Comparison of ENCODE assay signal across 1 cellular context in the genomic region with DNA sequence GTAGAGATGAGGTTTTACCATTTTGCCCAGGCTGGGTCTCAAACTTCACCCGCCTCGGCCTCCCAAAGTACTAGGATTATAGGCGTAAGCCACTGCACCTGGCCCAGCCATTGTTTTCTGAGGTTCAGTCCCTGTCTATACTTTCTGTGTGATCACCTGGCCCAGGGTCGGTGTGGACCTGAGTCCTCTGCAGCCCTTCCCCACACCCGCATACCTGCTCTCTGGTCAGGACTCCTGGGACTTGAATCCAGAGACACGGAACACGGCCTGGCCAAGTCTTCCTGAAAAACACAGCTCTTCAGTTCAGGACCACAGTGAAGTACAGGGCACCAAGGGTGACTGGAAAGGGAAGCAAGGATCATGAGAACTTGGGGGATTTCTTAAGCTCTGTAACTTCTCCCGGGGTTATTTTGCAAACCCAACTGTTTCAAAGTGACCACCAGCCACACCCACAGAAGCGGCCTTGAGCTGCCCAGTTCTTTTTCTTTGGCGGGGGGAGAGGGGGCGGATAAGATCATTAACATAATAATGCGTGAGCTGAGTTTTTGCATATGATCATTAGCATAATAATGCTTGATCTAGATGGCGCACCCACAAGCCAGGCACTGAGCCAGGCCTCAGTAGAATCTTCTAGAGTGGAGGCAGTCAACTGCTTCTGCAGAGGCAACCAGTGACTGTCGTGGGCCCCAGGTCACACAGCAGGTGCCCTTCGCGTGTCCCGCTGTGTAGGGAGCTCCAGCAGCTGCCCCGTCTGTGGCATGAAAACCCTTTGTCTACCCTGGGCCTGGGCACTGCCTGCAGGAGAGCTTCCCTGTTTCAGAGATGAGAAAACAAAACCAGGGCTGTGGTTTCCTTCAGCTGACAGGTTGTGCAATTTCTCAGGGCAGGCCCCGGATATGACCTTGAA.
A peak's percentile ranks its signal among the peaks of the same experiment; 100 is the strongest.
TF ChIP-seq lines count a peak whose summit lies in the region.

No MANE protein-coding gene starts in this region.

TF ChIP-seq in GM12878, 131 proteins besides CTCF, POLR2A, EP300 and RAD21 (continued from another document):
- TF ChIP-seq, protein P1, sequence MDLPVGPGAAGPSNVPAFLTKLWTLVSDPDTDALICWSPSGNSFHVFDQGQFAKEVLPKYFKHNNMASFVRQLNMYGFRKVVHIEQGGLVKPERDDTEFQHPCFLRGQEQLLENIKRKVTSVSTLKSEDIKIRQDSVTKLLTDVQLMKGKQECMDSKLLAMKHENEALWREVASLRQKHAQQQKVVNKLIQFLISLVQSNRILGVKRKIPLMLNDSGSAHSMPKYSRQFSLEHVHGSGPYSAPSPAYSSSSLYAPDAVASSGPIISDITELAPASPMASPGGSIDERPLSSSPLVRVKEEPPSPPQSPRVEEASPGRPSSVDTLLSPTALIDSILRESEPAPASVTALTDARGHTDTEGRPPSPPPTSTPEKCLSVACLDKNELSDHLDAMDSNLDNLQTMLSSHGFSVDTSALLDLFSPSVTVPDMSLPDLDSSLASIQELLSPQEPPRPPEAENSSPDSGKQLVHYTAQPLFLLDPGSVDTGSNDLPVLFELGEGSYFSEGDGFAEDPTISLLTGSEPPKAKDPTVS (IDR thresholded peaks at IDR 0.05; ENCODE audit: low read depth, low read length): peak; percentile 93
- TF ChIP-seq BACH1 (IDR thresholded peaks at IDR 0.05; ENCODE audit: borderline replicate concordance) (0 out of 2 replicates have a peak, but pooled peaks have one; percentile 17), ESRRA (IDR thresholded peaks at IDR 0.05; ENCODE audit: low read length) (peak; percentile 85; the same call in 1 of the 2 replicates), NRF1 (conservative IDR thresholded peaks at IDR 0.05; ENCODE audit: low read depth, low read length) (no peak), CBX3 (IDR thresholded peaks at IDR 0.05; ENCODE audit: borderline replicate concordance, low read depth) (no peak), MYC (IDR thresholded peaks at IDR 0.05; ENCODE audit: insufficient read depth, insufficient read length, insufficient replicate concordance, low read length, severe bottlenecking) (no peak), POLR2AphosphoS2 (IDR thresholded peaks at IDR 0.05; ENCODE audit: low read depth, low read length) (peak; percentile 81; the same call in 1 of the 2 replicates), ZNF24 (IDR thresholded peaks at IDR 0.05) (no peak), BRCA1 (IDR thresholded peaks at IDR 0.05; ENCODE audit: low read depth, low read length) (no peak), KDM1A (IDR thresholded peaks at IDR 0.05; ENCODE audit: borderline replicate concordance) (no peak)
- TF ChIP-seq, protein P2, sequence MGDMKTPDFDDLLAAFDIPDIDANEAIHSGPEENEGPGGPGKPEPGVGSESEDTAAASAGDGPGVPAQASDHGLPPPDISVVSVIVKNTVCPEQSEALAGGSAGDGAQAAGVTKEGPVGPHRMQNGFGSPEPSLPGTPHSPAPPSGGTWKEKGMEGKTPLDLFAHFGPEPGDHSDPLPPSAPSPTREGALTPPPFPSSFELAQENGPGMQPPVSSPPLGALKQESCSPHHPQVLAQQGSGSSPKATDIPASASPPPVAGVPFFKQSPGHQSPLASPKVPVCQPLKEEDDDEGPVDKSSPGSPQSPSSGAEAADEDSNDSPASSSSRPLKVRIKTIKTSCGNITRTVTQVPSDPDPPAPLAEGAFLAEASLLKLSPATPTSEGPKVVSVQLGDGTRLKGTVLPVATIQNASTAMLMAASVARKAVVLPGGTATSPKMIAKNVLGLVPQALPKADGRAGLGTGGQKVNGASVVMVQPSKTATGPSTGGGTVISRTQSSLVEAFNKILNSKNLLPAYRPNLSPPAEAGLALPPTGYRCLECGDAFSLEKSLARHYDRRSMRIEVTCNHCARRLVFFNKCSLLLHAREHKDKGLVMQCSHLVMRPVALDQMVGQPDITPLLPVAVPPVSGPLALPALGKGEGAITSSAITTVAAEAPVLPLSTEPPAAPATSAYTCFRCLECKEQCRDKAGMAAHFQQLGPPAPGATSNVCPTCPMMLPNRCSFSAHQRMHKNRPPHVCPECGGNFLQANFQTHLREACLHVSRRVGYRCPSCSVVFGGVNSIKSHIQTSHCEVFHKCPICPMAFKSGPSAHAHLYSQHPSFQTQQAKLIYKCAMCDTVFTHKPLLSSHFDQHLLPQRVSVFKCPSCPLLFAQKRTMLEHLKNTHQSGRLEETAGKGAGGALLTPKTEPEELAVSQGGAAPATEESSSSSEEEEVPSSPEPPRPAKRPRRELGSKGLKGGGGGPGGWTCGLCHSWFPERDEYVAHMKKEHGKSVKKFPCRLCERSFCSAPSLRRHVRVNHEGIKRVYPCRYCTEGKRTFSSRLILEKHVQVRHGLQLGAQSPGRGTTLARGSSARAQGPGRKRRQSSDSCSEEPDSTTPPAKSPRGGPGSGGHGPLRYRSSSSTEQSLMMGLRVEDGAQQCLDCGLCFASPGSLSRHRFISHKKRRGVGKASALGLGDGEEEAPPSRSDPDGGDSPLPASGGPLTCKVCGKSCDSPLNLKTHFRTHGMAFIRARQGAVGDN (IDR thresholded peaks at IDR 0.05): no peak; the same call in 1 of the 2 replicates
- TF ChIP-seq, protein P3, sequence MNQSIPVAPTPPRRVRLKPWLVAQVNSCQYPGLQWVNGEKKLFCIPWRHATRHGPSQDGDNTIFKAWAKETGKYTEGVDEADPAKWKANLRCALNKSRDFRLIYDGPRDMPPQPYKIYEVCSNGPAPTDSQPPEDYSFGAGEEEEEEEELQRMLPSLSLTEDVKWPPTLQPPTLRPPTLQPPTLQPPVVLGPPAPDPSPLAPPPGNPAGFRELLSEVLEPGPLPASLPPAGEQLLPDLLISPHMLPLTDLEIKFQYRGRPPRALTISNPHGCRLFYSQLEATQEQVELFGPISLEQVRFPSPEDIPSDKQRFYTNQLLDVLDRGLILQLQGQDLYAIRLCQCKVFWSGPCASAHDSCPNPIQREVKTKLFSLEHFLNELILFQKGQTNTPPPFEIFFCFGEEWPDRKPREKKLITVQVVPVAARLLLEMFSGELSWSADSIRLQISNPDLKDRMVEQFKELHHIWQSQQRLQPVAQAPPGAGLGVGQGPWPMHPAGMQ (IDR thresholded peaks at IDR 0.05; ENCODE audit: borderline replicate concordance): no peak
- TF ChIP-seq, protein P4, sequence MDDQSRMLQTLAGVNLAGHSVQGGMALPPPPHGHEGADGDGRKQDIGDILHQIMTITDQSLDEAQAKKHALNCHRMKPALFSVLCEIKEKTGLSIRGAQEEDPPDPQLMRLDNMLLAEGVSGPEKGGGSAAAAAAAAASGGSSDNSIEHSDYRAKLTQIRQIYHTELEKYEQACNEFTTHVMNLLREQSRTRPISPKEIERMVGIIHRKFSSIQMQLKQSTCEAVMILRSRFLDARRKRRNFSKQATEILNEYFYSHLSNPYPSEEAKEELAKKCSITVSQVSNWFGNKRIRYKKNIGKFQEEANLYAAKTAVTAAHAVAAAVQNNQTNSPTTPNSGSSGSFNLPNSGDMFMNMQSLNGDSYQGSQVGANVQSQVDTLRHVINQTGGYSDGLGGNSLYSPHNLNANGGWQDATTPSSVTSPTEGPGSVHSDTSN (IDR thresholded peaks at IDR 0.05; ENCODE audit: insufficient replicate concordance, low read depth, low read length): peak; percentile 83
- TF ChIP-seq, protein P5, sequence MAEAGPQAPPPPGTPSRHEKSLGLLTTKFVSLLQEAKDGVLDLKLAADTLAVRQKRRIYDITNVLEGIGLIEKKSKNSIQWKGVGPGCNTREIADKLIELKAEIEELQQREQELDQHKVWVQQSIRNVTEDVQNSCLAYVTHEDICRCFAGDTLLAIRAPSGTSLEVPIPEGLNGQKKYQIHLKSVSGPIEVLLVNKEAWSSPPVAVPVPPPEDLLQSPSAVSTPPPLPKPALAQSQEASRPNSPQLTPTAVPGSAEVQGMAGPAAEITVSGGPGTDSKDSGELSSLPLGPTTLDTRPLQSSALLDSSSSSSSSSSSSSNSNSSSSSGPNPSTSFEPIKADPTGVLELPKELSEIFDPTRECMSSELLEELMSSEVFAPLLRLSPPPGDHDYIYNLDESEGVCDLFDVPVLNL (IDR thresholded peaks at IDR 0.05; ENCODE audit: low read depth, low read length): no peak
